23 cellular contexts compared by ENCODE assay signal in the genomic region with DNA sequence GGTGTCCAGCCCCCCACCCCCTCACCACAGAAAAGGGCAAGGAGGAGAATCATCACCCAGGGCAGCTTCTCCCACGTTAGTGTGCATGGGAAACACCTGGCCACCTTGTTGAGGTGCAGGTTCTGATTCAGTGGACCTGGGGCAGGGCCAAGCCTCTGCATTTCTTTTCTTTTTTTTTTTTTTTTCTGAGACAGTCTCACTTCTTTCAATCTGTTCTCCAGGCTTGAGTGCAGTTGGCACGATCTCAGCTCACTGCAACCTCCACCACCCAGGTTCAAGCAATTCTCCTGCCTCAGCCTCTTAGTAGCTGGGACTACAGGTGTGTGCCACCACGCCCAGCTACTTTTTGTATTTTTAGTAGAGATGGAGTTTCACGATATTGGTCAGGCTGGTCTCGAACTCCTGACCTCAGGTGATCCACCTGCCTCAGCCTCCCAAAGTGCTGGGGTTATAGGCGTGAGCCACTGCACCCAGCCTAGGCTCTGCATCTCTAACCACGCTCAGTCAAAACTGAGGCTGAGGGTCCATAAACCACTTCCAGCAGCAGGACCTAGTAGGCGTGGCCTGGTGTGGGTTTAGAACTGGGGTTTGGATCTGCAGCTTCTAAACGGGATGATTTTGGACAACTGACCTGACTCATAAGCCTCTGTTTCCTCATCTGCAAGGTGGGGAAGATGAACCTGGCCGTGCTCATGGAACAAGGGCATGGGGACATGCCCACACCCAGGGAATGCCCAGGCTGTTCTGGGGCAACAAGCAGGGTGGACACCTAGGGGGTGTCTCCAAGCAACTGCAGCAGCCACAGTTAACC. TPM values are rescaled to one million over a fixed set of nuclear protein-coding genes. Genes with fewer than 3 reads are reported as not detected.
DNase-seq lines count a peak whose midpoint lies in the region; ATAC-seq lines count a peak whose summit lies in the region.
"Had no signal": no experiment of that assay in that cellular context is flagged by ENCODE, and none has a peak within 500 bp of the region (broad histone marks: within the 10 kb centered on the region; RNA-seq: fewer than 3 reads in every experiment).

No MANE protein-coding gene starts in this region.

- no peaks in the 10 kb centered on the region for H3K9me3 ChIP-seq in BLaER1 treated with 17β-estradiol and CSF1 and Interleukin-3, amounts not matched to agents 10 nM and 100 nM (replicated peaks in 1 of 11)
- H3K9me3 ChIP-seq: Caco-2 had no signal

- H3K4me2 ChIP-seq in BLaER1 treated with 17β-estradiol and CSF1 and Interleukin-3, amounts not matched to agents 10 nM and 100 nM, result peak overlapping the region in 10 of 11 experiments; percentile 4 to 91 (median 67); a peak in 18 of 22 replicates
- H3K4me2 ChIP-seq: PC-9 had no signal

- POLR2A ChIA-PET in activated CD4-positive, alpha-beta T cell treated with anti-CD3 and anti-CD28 coated beads, Interleukin-2, amount 10 ng/mL, durations not matched to agents 7 days and 5 days (lab: Charles Lee), result interaction anchor here (0.6 kb wide), 1 partner anchor 174 kb away, joined by 3 read pairs; no protein-coding TSS in a partner anchor

- H3K27me3 ChIP-seq in BLaER1 treated with 17β-estradiol and CSF1 and Interleukin-3, amounts not matched to agents 10 nM and 100 nM, result no peaks in the 10 kb centered on the region

- peak overlapping the region in 5 of 11 experiments; percentile 8 to 65 (median 50); a peak in 8 of 22 replicates for H3K27ac ChIP-seq in BLaER1 treated with 17β-estradiol and CSF1 and Interleukin-3, amounts not matched to agents 10 nM and 100 nM
- H3K27ac ChIP-seq: HL-60, PC-9 had no signal

- intact Hi-C loops in posterior vena cava (cut with DNase I), result no loop called here

- H3K4me1 ChIP-seq in BLaER1 treated with 17β-estradiol and CSF1 and Interleukin-3, amounts not matched to agents 10 nM and 100 nM, result peaks cover 24 to 94% (median 82%) of the 10 kb centered on the region in 10 experiments
- H3K4me1 ChIP-seq: Caco-2 had no signal

- H3K4me3 Mint-ChIP-seq in activated CD4-positive, alpha-beta T cell treated with anti-CD3 and anti-CD28 coated beads, Interleukin-2, amount 10 ng/mL, durations not matched to agents 7 days and 5 days, result no peak overlapping the region
- H3K4me3 Mint-ChIP-seq in activated CD8-positive, alpha-beta memory T cell treated with anti-CD3 and anti-CD28 coated beads, Interleukin-2, amount 10 ng/mL, durations not matched to agents 7 days and 5 days, result peak overlapping the region; percentile 20
- H3K4me3 Mint-ChIP-seq: HFFc6 had no signal

- H3K27ac Mint-ChIP-seq in activated CD4-positive, alpha-beta T cell treated with anti-CD3 and anti-CD28 coated beads, Interleukin-2, amount 10 ng/mL, durations not matched to agents 7 days and 5 days, result peak overlapping the region; percentile 72
- H3K27ac Mint-ChIP-seq in activated CD8-positive, alpha-beta memory T cell treated with anti-CD3 and anti-CD28 coated beads, Interleukin-2, amount 10 ng/mL, durations not matched to agents 7 days and 5 days, result peak overlapping the region; percentile 82
- H3K27ac Mint-ChIP-seq: HFFc6 had no signal

- H3K4me3 ChIP-seq in BLaER1 treated with 17β-estradiol and CSF1 and Interleukin-3, amounts not matched to agents 10 nM and 100 nM, result no peak overlapping the region
- H3K4me3 ChIP-seq: PC-9 had no signal

- CTCF ChIA-PET in activated CD4-positive, alpha-beta T cell treated with anti-CD3 and anti-CD28 coated beads, Interleukin-2, amount 10 ng/mL, durations not matched to agents 7 days and 5 days (lab: Charles Lee), result interaction anchor here (0.6 to 0.9 kb wide), 2 partner anchors 19 to 105 kb away, joined by 3 to 6 read pairs; no protein-coding TSS in a partner anchor
- CTCF ChIA-PET in activated CD8-positive, alpha-beta memory T cell treated with anti-CD3 and anti-CD28 coated beads, Interleukin-2, amount 10 ng/mL, durations not matched to agents 7 days and 5 days (lab: Charles Lee), result interaction anchor here (0.6 to 8.0 kb wide), 10 partner anchors 10 to 1596 kb away, joined by 3 to 67 read pairs (median 6); partner anchors contain the start of gene PRPF19

- peaks cover 56% of the 10 kb centered on the region for H3K4me1 Mint-ChIP-seq in activated CD4-positive, alpha-beta T cell treated with anti-CD3 and anti-CD28 coated beads, Interleukin-2, amount 10 ng/mL, durations not matched to agents 7 days and 5 days
- peaks cover 85% of the 10 kb centered on the region for H3K4me1 Mint-ChIP-seq in activated CD8-positive, alpha-beta memory T cell treated with anti-CD3 and anti-CD28 coated beads, Interleukin-2, amount 10 ng/mL, durations not matched to agents 7 days and 5 days

- no peak for DNase-seq in activated CD4-positive, alpha-beta T cell treated with anti-CD3 and anti-CD28 coated beads, Interleukin-2, amount 10 ng/mL, durations not matched to agents 7 days and 5 days
- DNase-seq in activated CD4-positive, alpha-beta T cell treated with anti-CD3 and anti-CD28 coated beads for 4 hours, result no peak
- peak; percentile 70 for DNase-seq in activated CD8-positive, alpha-beta memory T cell treated with anti-CD3 and anti-CD28 coated beads, Interleukin-2, amount 10 ng/mL, durations not matched to agents 7 days and 5 days
- DNase-seq in posterior vena cava (ENCODE audit: low spot score) (peak; percentile 60), SIG-M5 (lab: John Stamatoyannopoulos, UW) (no peak), NCI-H1105 treated with DMSO at 0.1 percent for 48 hours (lab: John Stamatoyannopoulos, UW) (no peak)
- DNase-seq: Caco-2, GF-D8, HFFc6, KBM-7, NCI-H1092, NCI-H1694, NCI-H2107, NCI-H345, NCI-H69, PC-9 had no signal

- no peaks in the 10 kb centered on the region for H3K27me3 Mint-ChIP-seq in activated CD4-positive, alpha-beta T cell treated with anti-CD3 and anti-CD28 coated beads, Interleukin-2, amount 10 ng/mL, durations not matched to agents 7 days and 5 days
- no peaks in the 10 kb centered on the region for H3K27me3 Mint-ChIP-seq in activated CD8-positive, alpha-beta memory T cell treated with anti-CD3 and anti-CD28 coated beads, Interleukin-2, amount 10 ng/mL, durations not matched to agents 7 days and 5 days

- H3K36me3 Mint-ChIP-seq in activated CD4-positive, alpha-beta T cell treated with anti-CD3 and anti-CD28 coated beads, Interleukin-2, amount 10 ng/mL, durations not matched to agents 7 days and 5 days (ENCODE audit: low read depth), result no peaks in the 10 kb centered on the region
- H3K36me3 Mint-ChIP-seq in activated CD8-positive, alpha-beta memory T cell treated with anti-CD3 and anti-CD28 coated beads, Interleukin-2, amount 10 ng/mL, durations not matched to agents 7 days and 5 days, result no peaks in the 10 kb centered on the region

- H4K20me1 ChIP-seq in BLaER1 treated with 17β-estradiol and CSF1 and Interleukin-3, amounts not matched to agents 10 nM and 100 nM, result no peaks in the 10 kb centered on the region; a peak in 1 of 22 replicates

- peak overlapping the region in 5 of 11 experiments; percentile 25 to 57 (median 43); a peak in 8 of 22 replicates for H3K9ac ChIP-seq in BLaER1 treated with 17β-estradiol and CSF1 and Interleukin-3, amounts not matched to agents 10 nM and 100 nM

- ATAC-seq in activated CD8-positive, alpha-beta memory T cell treated with anti-CD3 and anti-CD28 coated beads, Interleukin-2, amount 10 ng/mL, durations not matched to agents 7 days and 5 days, result peak; percentile 26
- no peak for ATAC-seq in HG03354 (IDR thresholded peaks at IDR 0.05; ENCODE audit: poor library complexity, severe bottlenecking, unreplicated experiment)
- ATAC-seq: Right ventricle myocardium inferior had no signal

- no peaks in the 10 kb centered on the region for H3K9me3 Mint-ChIP-seq in activated CD4-positive, alpha-beta T cell treated with anti-CD3 and anti-CD28 coated beads, Interleukin-2, amount 10 ng/mL, durations not matched to agents 7 days and 5 days
- no peaks in the 10 kb centered on the region for H3K9me3 Mint-ChIP-seq in activated CD8-positive, alpha-beta memory T cell treated with anti-CD3 and anti-CD28 coated beads, Interleukin-2, amount 10 ng/mL, durations not matched to agents 7 days and 5 days (ENCODE audit: low read depth)
- H3K9me3 Mint-ChIP-seq: HFFc6 had no signal

- no peaks in the 10 kb centered on the region for H3K36me3 ChIP-seq in BLaER1 treated with 17β-estradiol and CSF1 and Interleukin-3, amounts not matched to agents 10 nM and 100 nM

RNA-seq across cellular contexts. Expression of gene ZP1, which starts 0.7 kb away (rescaled TPM):
- total RNA-seq in activated CD4-positive, alpha-beta T cell treated with anti-CD3 and anti-CD28 coated beads, Interleukin-2, amount 10 ng/mL, durations not matched to agents 7 days and 5 days, result not detected
- not detected for total RNA-seq in activated CD8-positive, alpha-beta memory T cell treated with anti-CD3 and anti-CD28 coated beads, Interleukin-2, amount 10 ng/mL, durations not matched to agents 7 days and 5 days
- not detected for total RNA-seq in posterior vena cava
- total RNA-seq: Caco-2, MCF 10A, PC-9 had no signal

RNA-seq across cellular contexts. Expression of gene PTGDR2, which starts 12.3 kb away (rescaled TPM):
- 1 to 10 TPM; 1.3 to 1.4 TPM for total RNA-seq in activated CD4-positive, alpha-beta T cell treated with anti-CD3 and anti-CD28 coated beads, Interleukin-2, amount 10 ng/mL, durations not matched to agents 7 days and 5 days
- 1 to 10 TPM; 1.1 to 3.7 TPM for total RNA-seq in activated CD8-positive, alpha-beta memory T cell treated with anti-CD3 and anti-CD28 coated beads, Interleukin-2, amount 10 ng/mL, durations not matched to agents 7 days and 5 days
- under 1 TPM in 1 of 2 donors, not detected in 1; 0.14 TPM for total RNA-seq in posterior vena cava
- total RNA-seq: A172, H4, HFFc6, MCF 10A, PC-9 had no signal

RNA-seq across cellular contexts. Expression of gene CCDC86, which starts 26.2 kb away (rescaled TPM):
- 10 to 100 TPM; 19.2 to 23.2 TPM for total RNA-seq in activated CD4-positive, alpha-beta T cell treated with anti-CD3 and anti-CD28 coated beads, Interleukin-2, amount 10 ng/mL, durations not matched to agents 7 days and 5 days
- 10 to 100 TPM; 26.5 to 40.8 TPM for total RNA-seq in activated CD8-positive, alpha-beta memory T cell treated with anti-CD3 and anti-CD28 coated beads, Interleukin-2, amount 10 ng/mL, durations not matched to agents 7 days and 5 days
- total RNA-seq in posterior vena cava, result 10 to 100 TPM; 14.9 to 21.9 TPM

RNA-seq across cellular contexts. Expression of gene PRPF19, which starts 38.3 kb away (rescaled TPM):
- total RNA-seq in activated CD4-positive, alpha-beta T cell treated with anti-CD3 and anti-CD28 coated beads, Interleukin-2, amount 10 ng/mL, durations not matched to agents 7 days and 5 days, result 100 to 1,000 TPM; 125 to 128 TPM
- total RNA-seq in activated CD8-positive, alpha-beta memory T cell treated with anti-CD3 and anti-CD28 coated beads, Interleukin-2, amount 10 ng/mL, durations not matched to agents 7 days and 5 days, result 100 to 1,000 TPM; 125 to 144 TPM
- total RNA-seq in posterior vena cava, result 10 to 100 TPM; 47.6 to 50.9 TPM

RNA-seq across cellular contexts. Expression of gene TMEM109, which starts 45.9 kb away (rescaled TPM):
- total RNA-seq in activated CD4-positive, alpha-beta T cell treated with anti-CD3 and anti-CD28 coated beads, Interleukin-2, amount 10 ng/mL, durations not matched to agents 7 days and 5 days, result 100 to 1,000 TPM; 114 to 119 TPM
- 100 to 1,000 TPM; 106 to 121 TPM for total RNA-seq in activated CD8-positive, alpha-beta memory T cell treated with anti-CD3 and anti-CD28 coated beads, Interleukin-2, amount 10 ng/mL, durations not matched to agents 7 days and 5 days
- 100 to 1,000 TPM; 118 to 125 TPM for total RNA-seq in posterior vena cava

Comparison
In these comparisons a context has a peak if more than half of its experiments do, and no peak if none do; other contexts are left out.
1. DNase-seq: peak in activated CD8-positive, alpha-beta memory T cell treated with anti-CD3 and anti-CD28 coated beads, Interleukin-2, amount 10 ng/mL, durations not matched to agents 7 days and 5 days (single experiment) and posterior vena cava (single experiment); none in activated CD4-positive, alpha-beta T cell treated with anti-CD3 and anti-CD28 coated beads, Interleukin-2, amount 10 ng/mL, durations not matched to agents 7 days and 5 days (single experiment), activated CD4-positive, alpha-beta T cell treated with anti-CD3 and anti-CD28 coated beads for 4 hours (0 of 2), SIG-M5 (single experiment) and NCI-H1105 treated with DMSO at 0.1 percent for 48 hours (single experiment).